ENCODE assay signal across 10 cellular contexts in genomic region chr12:47885012-47885501, GRCh38. TPM values are rescaled to one million over a fixed set of nuclear protein-coding genes. Genes with fewer than 3 reads are reported as not detected.
DNase-seq lines count a peak whose midpoint lies in the region; ATAC-seq, FAIRE-seq and TF ChIP-seq lines count a peak whose summit lies in the region.
"Had no signal": no experiment of that assay in that cellular context is flagged by ENCODE, and none has a peak within 500 bp of the region (broad histone marks: within the 10 kb centered on the region; RNA-seq: fewer than 3 reads in every experiment).

No MANE protein-coding gene starts in this region.

- H4K20me1 ChIP-seq in K562 (replicated peaks; ENCODE audit: control insufficient read depth, insufficient read depth, low read length): 0 out of 2 replicates have a peak, but pooled peaks cover 3% of the 10 kb centered on the region

- H3K4me3 Mint-ChIP-seq in CD4-positive, CD25-positive, alpha-beta regulatory T cell: peak overlapping the region; percentile 66 to 85 (median 76)
- peak overlapping the region; percentile 72 for H3K4me3 Mint-ChIP-seq in T-helper 1 cell treated with Interleukin-12 subunit alpha and Interleukin-12 subunit beta and Interleukin-4 antibody, amounts not matched to agents 30 μg/mL and 1 μg/mL, for 36 hours
- H3K4me3 Mint-ChIP-seq: B cell had no signal

- H2BK120ac ChIP-seq in trophoblast cell (ENCODE audit: insufficient read depth, low read length, poor library complexity): no peak overlapping the region

- H3K27ac ChIP-seq in CD4-positive, CD25-positive, alpha-beta regulatory T cell (ENCODE audit: insufficient read depth, low read length, poor library complexity, severe bottlenecking): peak overlapping the region; percentile 17
- no peak overlapping the region for H3K27ac ChIP-seq in K562 (ENCODE audit: extremely low read depth, low read depth, low read length)
- no peak overlapping the region for H3K27ac ChIP-seq in heart left ventricle
- no peak overlapping the region for H3K27ac ChIP-seq in trophoblast cell (ENCODE audit: low read depth, low read length)
- H3K27ac ChIP-seq: HL-60 had no signal

- no peaks in the 10 kb centered on the region for H3K9me3 ChIP-seq in CD4-positive, CD25-positive, alpha-beta regulatory T cell (ENCODE audit: control insufficient read depth in 2 of 2, low read length in 2 of 2)
- H3K9me3 ChIP-seq in K562 (replicated peaks; ENCODE audit: control insufficient read depth, insufficient read depth, low read depth, low read length): no peaks in the 10 kb centered on the region
- no peaks in the 10 kb centered on the region for H3K9me3 ChIP-seq in heart left ventricle
- H3K9me3 ChIP-seq in trophoblast cell (ENCODE audit: insufficient read depth, low read depth, low read length): no peaks in the 10 kb centered on the region

- WGBS in K562 (ENCODE audit: insufficient coverage, low coverage, missing lambda C conversion rate): 16% methylated on average over 10 of the region's 10 CpGs
- 87 to 92% (median 88%) methylated on average over 10 of the region's 10 CpGs for WGBS in heart left ventricle, 4 donors
- WGBS in trophoblast cell (ENCODE audit: extremely low coverage, insufficient coverage, insufficient read length): no CpG with 5 or more reads among the region's 10 CpGs

- 0 out of 2 replicates have a peak, but pooled peaks have one; percentile 3 for TF ChIP-seq EP300 in K562 (IDR thresholded peaks at IDR 0.05; ENCODE audit: low read length)

- H3K4me1 ChIP-seq in CD4-positive, CD25-positive, alpha-beta regulatory T cell (ENCODE audit: control insufficient read depth, insufficient read depth, low read length, poor library complexity, severe bottlenecking): peaks cover 52% of the 10 kb centered on the region
- peaks cover 6 to 25% of the 10 kb centered on the region in 2 experiments for H3K4me1 ChIP-seq in K562 (replicated peaks in 1 of 2; ENCODE audit: control insufficient read depth in 2 of 2, insufficient read depth in 2 of 2, low read length in 2 of 2)
- peaks cover 0 to 24% (median 0%) of the 10 kb centered on the region in 12 donors for H3K4me1 ChIP-seq in heart left ventricle
- peaks cover 5 to 10% of the 10 kb centered on the region in 2 experiments for H3K4me1 ChIP-seq in trophoblast cell (ENCODE audit: control insufficient read depth in 1 of 2, insufficient read depth in 2 of 2, low read length in 2 of 2)

- no peaks in the 10 kb centered on the region for H3K27me3 ChIP-seq in CD4-positive, CD25-positive, alpha-beta regulatory T cell (ENCODE audit: control insufficient read depth, insufficient read depth, low read length)
- no peaks in the 10 kb centered on the region; a peak in 1 of 5 replicates for H3K27me3 ChIP-seq in K562 (ENCODE audit: control insufficient read depth in 2 of 2, insufficient read depth in 2 of 2, low read length in 2 of 2)
- no peaks in the 10 kb centered on the region for H3K27me3 ChIP-seq in heart left ventricle
- H3K27me3 ChIP-seq in trophoblast cell (ENCODE audit: insufficient read depth, low read length): no peaks in the 10 kb centered on the region

- peak; percentile 29 to 48 for ATAC-seq in CD4-positive, CD25-positive, alpha-beta regulatory T cell (ENCODE audit: low read depth in 2 of 2)
- ATAC-seq in GM21576 (IDR thresholded peaks at IDR 0.05; ENCODE audit: unreplicated experiment): peak; percentile 41
- peak; percentile 69 for ATAC-seq in K562
- no peak for ATAC-seq in heart left ventricle

- H3K4me2 ChIP-seq in K562 (ENCODE audit: insufficient read depth, low read length): no peak overlapping the region
- H3K4me2 ChIP-seq in trophoblast cell (ENCODE audit: low read length): no peak overlapping the region

- peaks cover 27 to 75% (median 60%) of the 10 kb centered on the region in 4 donors for H3K4me1 Mint-ChIP-seq in CD4-positive, CD25-positive, alpha-beta regulatory T cell
- H3K4me1 Mint-ChIP-seq in T-helper 1 cell treated with Interleukin-12 subunit alpha and Interleukin-12 subunit beta and Interleukin-4 antibody, amounts not matched to agents 30 μg/mL and 1 μg/mL, for 36 hours (ENCODE audit: low read depth): peaks cover 84% of the 10 kb centered on the region

- peak in 2 of 3 donors; percentile 34 to 76 for DNase-seq in CD4-positive, CD25-positive, alpha-beta regulatory T cell
- DNase-seq in K562 (ENCODE audit: extremely low read depth in 1 of 4, low spot score in 3 of 4) (peak in 3 of 4 experiments; percentile 21 to 62 (median 33)), SIG-M5 (lab: John Stamatoyannopoulos, UW) (no peak), heart left ventricle (no peak), HTR-8/SVneo (ENCODE audit: insufficient read length, low spot score) (no peak), trophoblast cell (no peak)

- in situ Hi-C loops in K562 (cut with MboI): no loop called here

- H3K79me2 ChIP-seq in K562 (ENCODE audit: control insufficient read depth, insufficient read depth, low read length) (no peaks in the 10 kb centered on the region), trophoblast cell (ENCODE audit: control insufficient read depth, insufficient read depth, low read length, poor library complexity) (no peaks in the 10 kb centered on the region)

- H4K8ac ChIP-seq in trophoblast cell (ENCODE audit: low read depth, low read length): no peak overlapping the region

- H3K27me3 Mint-ChIP-seq in CD4-positive, CD25-positive, alpha-beta regulatory T cell: no peaks in the 10 kb centered on the region
- H3K27me3 Mint-ChIP-seq in T-helper 1 cell treated with Interleukin-12 subunit alpha and Interleukin-12 subunit beta and Interleukin-4 antibody, amounts not matched to agents 30 μg/mL and 1 μg/mL, for 36 hours (ENCODE audit: low read depth): no peaks in the 10 kb centered on the region

- H3K9ac ChIP-seq in K562 (ENCODE audit: insufficient read depth in 1 of 2, low read depth in 2 of 2, low read length in 2 of 2) (no peak overlapping the region), trophoblast cell (ENCODE audit: low read length) (no peak overlapping the region)

- H3K36me3 Mint-ChIP-seq in CD4-positive, CD25-positive, alpha-beta regulatory T cell: no peaks in the 10 kb centered on the region
- peaks cover 54% of the 10 kb centered on the region for H3K36me3 Mint-ChIP-seq in T-helper 1 cell treated with Interleukin-12 subunit alpha and Interleukin-12 subunit beta and Interleukin-4 antibody, amounts not matched to agents 30 μg/mL and 1 μg/mL, for 36 hours (ENCODE audit: low read depth)

- no peak overlapping the region for H2BK5ac ChIP-seq in trophoblast cell (ENCODE audit: low read depth, low read length, poor library complexity)

- no peak overlapping the region for H3K23ac ChIP-seq in trophoblast cell (ENCODE audit: low read length)

- H3K9me3 Mint-ChIP-seq in CD4-positive, CD25-positive, alpha-beta regulatory T cell: no peaks in the 10 kb centered on the region
- H3K9me3 Mint-ChIP-seq in T-helper 1 cell treated with Interleukin-12 subunit alpha and Interleukin-12 subunit beta and Interleukin-4 antibody, amounts not matched to agents 30 μg/mL and 1 μg/mL, for 36 hours: no peaks in the 10 kb centered on the region

- no peak overlapping the region for H3K18ac ChIP-seq in trophoblast cell (ENCODE audit: low read length)

- no peaks in the 10 kb centered on the region for H3K79me1 ChIP-seq in trophoblast cell (ENCODE audit: low read length)

- no peaks in the 10 kb centered on the region for H3K36me3 ChIP-seq in CD4-positive, CD25-positive, alpha-beta regulatory T cell (ENCODE audit: control insufficient read depth, insufficient read depth, low read length)
- no peaks in the 10 kb centered on the region for H3K36me3 ChIP-seq in K562 (ENCODE audit: control insufficient read depth, insufficient read depth, low read length)
- no peaks in the 10 kb centered on the region for H3K36me3 ChIP-seq in heart left ventricle
- H3K36me3 ChIP-seq in trophoblast cell (ENCODE audit: control insufficient read depth in 1 of 2, insufficient read depth in 2 of 2, low read length in 2 of 2): no peaks in the 10 kb centered on the region

- H2AK5ac ChIP-seq in trophoblast cell (ENCODE audit: low read length): no peak overlapping the region

- H4K91ac ChIP-seq in trophoblast cell (ENCODE audit: low read depth, low read length): no peak overlapping the region

- BruUV-seq in K562 (replicated peaks; lab: Mats Ljungman, UMichigan): no TSS peak

- FAIRE-seq in K562 (lab: Jason Lieb, UNC) (peak; percentile 68), HTR-8/SVneo (lab: Jason Lieb, UNC) (no peak)

- H2AFZ ChIP-seq in K562 (ENCODE audit: low read depth, low read length): no peak overlapping the region
- H2AFZ ChIP-seq in trophoblast cell (ENCODE audit: insufficient read depth, low read length, poor library complexity): no peak overlapping the region

- peak overlapping the region; percentile 1 for H3K4me3 ChIP-seq in CD4-positive, CD25-positive, alpha-beta regulatory T cell (ENCODE audit: low read depth, low read length)
- H3K4me3 ChIP-seq in K562 (no peak overlapping the region), heart left ventricle (no peak overlapping the region), trophoblast cell (ENCODE audit: low read depth, low read length) (no peak overlapping the region)

- TF ChIP-seq CTCF in K562 (IDR thresholded peaks at IDR 0.05 in 2 of 3, conservative IDR thresholded peaks at IDR 0.05 in 1 of 3; ENCODE audit: insufficient read depth in 2 of 3, low read depth in 1 of 3, low read length in 3 of 3) (no peak), heart left ventricle (IDR thresholded peaks at IDR 0.05) (no peak)

- H2BK12ac ChIP-seq in trophoblast cell (ENCODE audit: low read length): no peak overlapping the region

- H4K12ac ChIP-seq in trophoblast cell (ENCODE audit: low read depth, low read length): no peak overlapping the region

- H3K27ac Mint-ChIP-seq in CD4-positive, CD25-positive, alpha-beta regulatory T cell: peak overlapping the region; percentile 48 to 98 (median 87)
- peak overlapping the region; percentile 99 for H3K27ac Mint-ChIP-seq in T-helper 1 cell treated with Interleukin-12 subunit alpha and Interleukin-12 subunit beta and Interleukin-4 antibody, amounts not matched to agents 30 μg/mL and 1 μg/mL, for 36 hours
- H3K27ac Mint-ChIP-seq: B cell had no signal

- H3K4ac ChIP-seq in trophoblast cell (ENCODE audit: low read depth, low read length): no peak overlapping the region

- POLR2A ChIA-PET in K562 (lab: Yijun Ruan, JAX): interaction anchor here (0.6 to 1.6 kb wide), 6 partner anchors 8 to 235 kb away, joined by 3 to 7 read pairs (median 4); no protein-coding TSS in a partner anchor

- no peaks in the 10 kb centered on the region for H3K9me1 ChIP-seq in K562 (ENCODE audit: control insufficient read depth, insufficient read depth, low read length)

- CTCF ChIA-PET in K562 (lab: Yijun Ruan, JAX; ENCODE audit: low intra/inter-chr PET ratio): no interaction called here

- intact Hi-C loops in K562 (cut with micrococcal nuclease) (no loop called here), heart left ventricle (cut with DNase I) (no loop called here)

- TF ChIP-seq POLR2A in K562 (conservative IDR thresholded peaks at IDR 0.05) (no peak), heart left ventricle (IDR thresholded peaks at IDR 0.05) (no peak)

- peak in 1 of 2 experiments; percentile 22; a peak in 1 of 4 replicates for TF ChIP-seq RAD21 in K562 (CRISPR knock-in tag; conservative IDR thresholded peaks at IDR 0.05 in 1 of 2, IDR thresholded peaks at IDR 0.05 in 1 of 2)

- H3K14ac ChIP-seq in trophoblast cell (ENCODE audit: low read length): no peak overlapping the region

RNA-seq across cellular contexts. Expression of gene VDR, which starts 19.7 kb away (rescaled TPM):
- 2.9 TPM for total RNA-seq in CD4-positive, CD25-positive, alpha-beta regulatory T cell
- 1 to 10 TPM; 1.6 to 4.5 (median 2.5) TPM for polyA plus RNA-seq in CD4-positive, CD25-positive, alpha-beta regulatory T cell
- 2.1 and 5.2 TPM in 2 replicates for total RNA-seq in K562 (2011; cell fraction: chromatin; rRNA removed; ENCODE audit: low replicate concordance)
- 2.1 and 3.3 TPM in 2 replicates for total RNA-seq in K562 (2011; cell fraction: nucleolus; rRNA removed)
- 2.3 and 2.4 TPM in 2 replicates for total RNA-seq in K562 (2011; cell fraction: nucleoplasm; rRNA removed)
- total RNA-seq in K562 (2014; rRNA removed) (2.2 and 2.7 TPM in 2 replicates), K562 (2014; rRNA removed; fragmentation: Illumina TruSeq; extraction: Trizol) (1.8 and 1.9 TPM in 2 replicates), K562 (2015; rRNA removed; fragmentation: Illumina TruSeq; extraction: Trizol) (1.2 TPM in 2 replicates), K562 (2021) (4.2 and 4.8 TPM in 2 replicates), heart left ventricle (1 to 10 TPM in 3 of 9 donors, under 1 TPM in 6; 0.15 to 4.3 (median 0.63) TPM)
- polyA plus RNA-seq in K562 (2011; rRNA removed) (1.1 and 2.4 TPM in 2 replicates), K562 (2014; fragmentation: Illumina TruSeq; extraction: Trizol) (4.0 and 4.3 TPM in 2 replicates), K562 (2014; fragmentation: Nextera tagmentation; extraction: Ambion mirVana) (under 1 TPM; 0.61 to 0.62 TPM), K562 (2014; rRNA removed) (1.8 and 2.0 TPM in 2 replicates), heart left ventricle (1 to 10 TPM in 1 of 2 donors, under 1 TPM in 1; 0.15 to 2.0 TPM)
- 0.78 and 3.6 TPM in 2 replicates for polyA plus RNA-seq in K562 (2011; cell fraction: cytosol; rRNA removed)
- polyA plus RNA-seq in K562 (2011; cell fraction: nucleus; rRNA removed): 0.59 and 1.7 TPM in 2 replicates
- 2.8 and 5.2 TPM in 2 replicates for polyA plus RNA-seq in K562 (2012)
- 1.7 and 5.0 TPM in 2 replicates for polyA minus RNA-seq in K562 (2011; rRNA and poly(A)+ RNA removed)
- polyA minus RNA-seq in K562 (2011; cell fraction: cytosol; rRNA and poly(A)+ RNA removed): 1.5 and 3.2 TPM in 2 replicates
- 1.00 and 2.4 TPM in 2 replicates for polyA minus RNA-seq in K562 (2011; cell fraction: nucleus; rRNA and poly(A)+ RNA removed)
- 0.56 and 0.60 TPM in 2 replicates for polyA plus RNA-seq in trophoblast cell (2013)

Comparison
In these comparisons a context has a peak if more than half of its experiments do, and no peak if none do; other contexts are left out.
1. ATAC-seq: peak in CD4-positive, CD25-positive, alpha-beta regulatory T cell (2 of 2), GM21576 (single experiment) and K562 (single experiment); none in heart left ventricle (0 of 4).
2. DNase-seq: peak in CD4-positive, CD25-positive, alpha-beta regulatory T cell (2 of 3) and K562 (3 of 4); none in SIG-M5 (single experiment), heart left ventricle (0 of 5), HTR-8/SVneo (single experiment) and trophoblast cell (0 of 2).